27 cellular contexts compared by ENCODE assay signal in genomic region chr15:24917431-24917830, GRCh38.
"Had no signal": no experiment of that assay in that cellular context is flagged by ENCODE, and none has a peak within 500 bp of the region (broad histone marks: within the 10 kb centered on the region; RNA-seq: fewer than 3 reads in every experiment).

No MANE protein-coding gene starts in this region.

- H3K27ac ChIP-seq: ascending aorta, breast epithelium, cardiac muscle cell, colonic mucosa, epithelial cell of prostate, WERI-Rb-1 had no signal

- ATAC-seq: activated CD4-positive, alpha-beta T cell treated with anti-CD3 and anti-CD28 coated beads for 36 hours; activated naive CD4-positive, alpha-beta T cell treated with anti-CD3 and anti-CD28 coated beads, Interleukin-2, amount 50 U/mL, for 72 hours; esophagus mucosa had no signal

- H3K9me3 ChIP-seq: colonic mucosa had no signal

- DNase-seq: activated CD4-positive, alpha-beta memory T cell treated with anti-CD3 and anti-CD28 coated beads, Interleukin-2, amount 10 ng/mL, durations not matched to agents 7 days and 5 days; activated CD4-positive, alpha-beta T cell treated with anti-CD3 and anti-CD28 coated beads for 36 hours; activated CD4-positive, alpha-beta T cell treated with anti-CD3 and anti-CD28 coated beads, Interleukin-2, amount 10 ng/mL, durations not matched to agents 24 days and 14 days; activated CD4-positive, CD25-positive, alpha-beta regulatory T cell; activated CD4-positive, CD25-positive, alpha-beta regulatory T cell treated with anti-CD3 and anti-CD28 coated beads, Interleukin-2, amount 50 U/mL, for 72 hours; activated CD8-positive, alpha-beta memory T cell treated with anti-CD3 and anti-CD28 coated beads, Interleukin-2, amount 50 U/mL, for 48 hours; activated gamma-delta T cell; activated naive CD4-positive, alpha-beta T cell; activated naive CD4-positive, alpha-beta T cell treated with anti-CD3 and anti-CD28 coated beads, Interleukin-2, amount 10 ng/mL, durations not matched to agents 7 days and 5 days; activated naive CD8-positive, alpha-beta T cell treated with anti-CD3 and anti-CD28 coated beads, Interleukin-2, amount 10 ng/mL, durations not matched to agents 7 days and 5 days; activated T-cell treated with anti-CD3 and anti-CD28 coated beads for 4 hours; activated T-cell treated with anti-CD3 and anti-CD28 coated beads, Interleukin-2, amount 50 U/mL, for 24 hours; activated T-cell treated with anti-CD3 and anti-CD28 coated beads, Interleukin-2, amount 50 U/mL, for 72 hours; central memory CD4-positive, alpha-beta T cell; cerebellar nuclear complex; colonic mucosa; effector CD8-positive, alpha-beta T cell; foreskin fibroblast; head of caudate nucleus; T-helper 2 cell; WERI-Rb-1 had no signal

- H3K4me3 ChIP-seq: ascending aorta, breast epithelium, cardiac muscle cell, colonic mucosa had no signal

- H3K36me3 ChIP-seq: ascending aorta, breast epithelium, colonic mucosa, WERI-Rb-1 had no signal

- H3K27me3 ChIP-seq: ascending aorta, breast epithelium, cardiac muscle cell, colonic mucosa had no signal

- H3K4me1 ChIP-seq: ascending aorta, breast epithelium, colonic mucosa had no signal
